Comparison of ENCODE assay signal across 8 cellular contexts in genomic region chr12:54214553-54215374, GRCh38. TPM values are rescaled to one million over a fixed set of nuclear protein-coding genes. Genes with fewer than 3 reads are reported as not detected.
A peak's percentile ranks its signal among the peaks of the same experiment; 100 is the strongest.
DNase-seq lines count a peak whose midpoint lies in the region; ATAC-seq, FAIRE-seq and TF ChIP-seq lines count a peak whose summit lies in the region.

No MANE protein-coding gene starts in this region.

- no peak overlapping the region for H3K4me2 ChIP-seq in H9 (ENCODE audit: insufficient read depth, insufficient read length, low read length)
- peak overlapping the region; percentile 77 for H3K4me2 ChIP-seq in fibroblast of lung (ENCODE audit: extremely low read depth, insufficient read depth, low read length)
- no peak overlapping the region for H3K4me2 ChIP-seq in neural cell (ENCODE audit: low read length)

- H3T11ph ChIP-seq in H9 (ENCODE audit: low read length) = no peak overlapping the region

- peaks cover 23 to 39% of the 10 kb centered on the region in 2 experiments for H3K4me1 Mint-ChIP-seq in H9

- no peak for TF ChIP-seq RAD21 in neural cell (conservative IDR thresholded peaks at IDR 0.05)

- H2BK12ac ChIP-seq in H9 (ENCODE audit: insufficient read length, low read depth, low read length) = no peak overlapping the region

- no peak overlapping the region for H3K27ac ChIP-seq in H9 (ENCODE audit: insufficient read length, low read depth, low read length)
- H3K27ac ChIP-seq in fibroblast of lung (ENCODE audit: insufficient read depth, low read length) = no peak overlapping the region
- H3K27ac ChIP-seq in neural cell (ENCODE audit: low read length) = no peak overlapping the region

- ATAC-seq in stimulated activated naive CD8-positive, alpha-beta T cell treated with anti-CD3 and anti-CD28 coated beads, Interleukin-15, Interleukin-2, amounts not matched to agents 100 U/mL and 50 U/mL, for 24 hours = peak; percentile 91

- 0 out of 5 replicates have a peak overlapping the region, but pooled peaks of 1 of the 2 experiments have one; percentile 8 for H3K4me3 Mint-ChIP-seq in H9

- H3K79me1 ChIP-seq in H9 (ENCODE audit: insufficient read depth, low read depth, low read length, poor library complexity, severe bottlenecking) = no peaks in the 10 kb centered on the region

- peak; percentile 100 for TF ChIP-seq CTCF in H9 (conservative IDR thresholded peaks at IDR 0.05)
- TF ChIP-seq CTCF in fibroblast of lung (conservative IDR thresholded peaks at IDR 0.05 in 1 of 2, IDR thresholded peaks at IDR 0.05 in 1 of 2; ENCODE audit: low read depth in 1 of 2, low read length in 2 of 2) = peak; percentile 84
- TF ChIP-seq CTCF in neural cell (IDR thresholded peaks at IDR 0.05; ENCODE audit: poor library complexity, severe bottlenecking) = peak; percentile 68

- DNase-seq in G401 (ENCODE audit: low spot score) (peak; percentile 83), H9 (peak; percentile 98), LoVo (ENCODE audit: low spot score) (peak; percentile 98), RCC 7860 (ENCODE audit: low spot score) (peak; percentile 87), fibroblast of lung (ENCODE audit: low read depth in 2 of 2) (peak; percentile 78 to 87)
- DNase-seq in activated T-cell treated with anti-CD3 and anti-CD28 coated beads, Interleukin-2, amount 50 U/mL, for 48 hours = peak; percentile 93 to 94
- peak; percentile 96 for DNase-seq in stimulated activated naive CD8-positive, alpha-beta T cell treated with anti-CD3 and anti-CD28 coated beads, Interleukin-15, Interleukin-2, amounts not matched to agents 100 U/mL and 50 U/mL, for 24 hours

- no CpG with 5 or more reads among the region's 31 CpGs for WGBS in H9 (ENCODE audit: extremely low coverage, insufficient read length, low lambda C conversion rate)

- H3K4me1 ChIP-seq in H9 (ENCODE audit: insufficient read depth, low read length) (no peaks in the 10 kb centered on the region), fibroblast of lung (ENCODE audit: control insufficient read depth, extremely low read depth, insufficient read depth, low read length) (peaks cover 2% of the 10 kb centered on the region)

- H4K5ac ChIP-seq in H9 (ENCODE audit: insufficient read length, low read depth, low read length) = no peak overlapping the region

- H3K56ac ChIP-seq in H9 (ENCODE audit: insufficient read length, low read depth, low read length) = no peak overlapping the region

- H3F3A ChIP-seq in neural cell (ENCODE audit: insufficient read depth, low read length, poor library complexity, severe bottlenecking) = no peaks in the 10 kb centered on the region

- H3K36me3 ChIP-seq in fibroblast of lung (ENCODE audit: control insufficient read depth, insufficient read depth, low read length) (no peaks in the 10 kb centered on the region), neural cell (ENCODE audit: insufficient read depth, low read length) (no peaks in the 10 kb centered on the region)

- H3K79me2 ChIP-seq in H9 (ENCODE audit: insufficient read depth, low read length) (no peaks in the 10 kb centered on the region), fibroblast of lung (ENCODE audit: control insufficient read depth, insufficient read depth, low read length) (no peaks in the 10 kb centered on the region), neural cell (replicated peaks; ENCODE audit: insufficient read depth, low read length) (no peaks in the 10 kb centered on the region)

- H4K20me1 ChIP-seq in H9 (ENCODE audit: control insufficient read depth, insufficient read depth, insufficient read length) (no peaks in the 10 kb centered on the region), fibroblast of lung (ENCODE audit: control insufficient read depth, extremely low read depth, insufficient read depth, low read length) (no peaks in the 10 kb centered on the region), neural cell (ENCODE audit: insufficient read depth) (no peaks in the 10 kb centered on the region)

- TF ChIP-seq EP300 in neural cell (conservative IDR thresholded peaks at IDR 0.05; ENCODE audit: poor library complexity, severe bottlenecking) = no peak

- FAIRE-seq in RCC 7860 (lab: Jason Lieb, UNC) = no peak

- no peaks in the 10 kb centered on the region for H3K9me2 ChIP-seq in neural cell (ENCODE audit: insufficient read depth, low read length)

- no peak overlapping the region for H2BK20ac ChIP-seq in H9 (ENCODE audit: low read depth, low read length, poor library complexity, severe bottlenecking)

- H3K14ac ChIP-seq in H9 (ENCODE audit: insufficient read depth, low read length) = no peak overlapping the region

- H3K9me3 ChIP-seq in H9 (ENCODE audit: control insufficient read depth, low read depth, low read length) (no peaks in the 10 kb centered on the region), fibroblast of lung (ENCODE audit: control insufficient read depth, insufficient read depth, low read depth, low read length) (no peaks in the 10 kb centered on the region), neural cell (ENCODE audit: low read length) (no peaks in the 10 kb centered on the region)

- in situ Hi-C loops in G401 (cut with HindIII; ENCODE audit: low sequenced_read_pairs) = loop anchor here (25.0 kb wide), 1 partner anchor 148 kb away; the partner anchor contains the start of gene GPR84

- H3K27me3 ChIP-seq in H9 (ENCODE audit: insufficient read depth, low read length) (peaks cover 2% of the 10 kb centered on the region; the same call in 1 of the 2 replicates), fibroblast of lung (ENCODE audit: control insufficient read depth, insufficient read depth, low read length) (peaks cover 9% of the 10 kb centered on the region), neural cell (ENCODE audit: insufficient read depth, low read depth, low read length) (peaks cover 23% of the 10 kb centered on the region)

- H2AK5ac ChIP-seq in H9 (ENCODE audit: insufficient read length, low read length) = no peak overlapping the region

- no peak overlapping the region for H2BK5ac ChIP-seq in H9 (ENCODE audit: insufficient read length, low read length)

- peak overlapping the region in 3 of 4 experiments; percentile 9 to 36 (median 9) for H3K4me3 ChIP-seq in fibroblast of lung (replicated peaks in 1 of 4; ENCODE audit: control extremely low read depth in 1 of 4, insufficient read depth in 1 of 4, low read depth in 3 of 4, low read length in 4 of 4)
- H3K4me3 ChIP-seq in neural cell (ENCODE audit: low read length) = no peak overlapping the region

- H2BK120ac ChIP-seq in H9 (ENCODE audit: low read depth, low read length, poor library complexity, severe bottlenecking) = no peak overlapping the region

- H3K18ac ChIP-seq in H9 (ENCODE audit: insufficient read length, low read depth, low read length) = no peak overlapping the region

- H3K4ac ChIP-seq in H9 (ENCODE audit: low read depth, low read length) = no peak overlapping the region

- no peak overlapping the region for H3K27ac Mint-ChIP-seq in H9

- H3K36me3 Mint-ChIP-seq in H9 (ENCODE audit: insufficient read depth in 1 of 3, low read depth in 3 of 3) = no peaks in the 10 kb centered on the region

- H4K91ac ChIP-seq in H9 (ENCODE audit: insufficient read length, low read depth, low read length) = no peak overlapping the region

- no peak overlapping the region for H2BK15ac ChIP-seq in H9 (ENCODE audit: low read depth, low read length)

- H3K27me3 Mint-ChIP-seq in H9 (ENCODE audit: low read depth) = peaks cover 97% of the 10 kb centered on the region

- H2AFZ ChIP-seq in H9 (ENCODE audit: low read length) (no peak overlapping the region), fibroblast of lung (ENCODE audit: low read length) (peak overlapping the region; percentile 19), neural cell (ENCODE audit: low read depth, low read length) (no peak overlapping the region)

- H4K8ac ChIP-seq in H9 (replicated peaks; ENCODE audit: insufficient read length, low read depth, low read length) = no peak overlapping the region

- no peak overlapping the region for H3K23ac ChIP-seq in H9 (ENCODE audit: insufficient read length, low read depth, low read length)

- H3K9me3 Mint-ChIP-seq in H9 = peaks cover 0 to 8% of the 10 kb centered on the region in 2 experiments; a peak in 1 of 5 replicates

- peaks cover 16% of the 10 kb centered on the region for H3K23me2 ChIP-seq in H9 (ENCODE audit: insufficient read length, low read depth, low read length, poor library complexity, severe bottlenecking)

- H3K9ac ChIP-seq in H9 (ENCODE audit: extremely low read depth, insufficient read length, low read length) (no peak overlapping the region), fibroblast of lung (ENCODE audit: insufficient read depth, low read length) (no peak overlapping the region), neural cell (ENCODE audit: low read length) (no peak overlapping the region)

TF ChIP-seq in neural cell, 6 proteins besides CTCF, POLR2A, EP300 and RAD21:
- TF ChIP-seq TAF1 (IDR thresholded peaks at IDR 0.05; ENCODE audit: low read depth) (no peak), SMC3 (conservative IDR thresholded peaks at IDR 0.05; ENCODE audit: poor library complexity) (peak; percentile 56)

RNA-seq across cellular contexts. Expression of gene SMUG1, which starts 26.0 kb away (rescaled TPM):
- total RNA-seq in G401 (2014; rRNA removed; shearing (Covaris generic)) = 52.2 and 64.7 TPM in 2 replicates
- 21.7 and 23.0 TPM in 2 replicates for total RNA-seq in H9 (2021)
- 24.1 and 34.7 TPM in 2 replicates for total RNA-seq in fibroblast of lung
- polyA plus RNA-seq in fibroblast of lung = 22.5 and 23.7 TPM in 2 replicates
- polyA plus RNA-seq in fibroblast of lung (2012) = 27.6 and 33.5 TPM in 2 replicates
- polyA minus RNA-seq in fibroblast of lung (ENCODE audit: low replicate concordance) = 44.7 and 50.9 TPM in 2 replicates
- polyA plus RNA-seq in neural cell = 57.8 and 76.6 TPM in 2 replicates
- polyA minus RNA-seq in neural cell = 45.6 and 54.0 TPM in 2 replicates
